In genomic region chr7:144738708-144739314, GRCh38 we compare ENCODE assay signal across 8 cellular contexts.
A peak's percentile ranks its signal among the peaks of the same experiment; 100 is the strongest.
DNase-seq lines count a peak whose midpoint lies in the region; ATAC-seq and TF ChIP-seq lines count a peak whose summit lies in the region.

No MANE protein-coding gene starts in this region.

- peak; percentile 73 for ATAC-seq in GM19438 (IDR thresholded peaks at IDR 0.05; ENCODE audit: low read depth, unreplicated experiment)
- peak; percentile 86 for ATAC-seq in HG03280 (IDR thresholded peaks at IDR 0.05; ENCODE audit: unreplicated experiment)
- peak in 2 of 3 donors; percentile 43 to 76 for ATAC-seq in natural killer cell

- H3K9me3 Mint-ChIP-seq in natural killer cell, result no peaks in the 10 kb centered on the region

- H3K4me3 Mint-ChIP-seq in natural killer cell, result no peak overlapping the region

- H3K27ac ChIP-seq in Peyer's patch, result no peak overlapping the region

- TF ChIP-seq POLR2A in Peyer's patch (IDR thresholded peaks at IDR 0.05), result no peak

- no peaks in the 10 kb centered on the region for H3K36me3 Mint-ChIP-seq in natural killer cell

- TF ChIP-seq CTCF in Peyer's patch (IDR thresholded peaks at IDR 0.05) (peak; percentile 50 to 86 (median 72)), natural killer cell (IDR thresholded peaks at IDR 0.05) (peak; percentile 77)

- no peaks in the 10 kb centered on the region for H3K27me3 ChIP-seq in Peyer's patch

- DNase-seq in SIG-M5 treated with dmso at 0.1 percent for 504 hours (lab: John Stamatoyannopoulos, UW; ENCODE audit: unreplicated experiment), result peak; percentile 9
- DNase-seq in SIG-M5 (lab: John Stamatoyannopoulos, UW), result no peak
- peak in 1 of 3 donors; percentile 66 for DNase-seq in Peyer's patch
- DNase-seq in effector CD4-positive, alpha-beta T cell, result peak; percentile 3
- DNase-seq in natural killer cell, result no peak
- DNase-seq in HuH-7.5 (ENCODE audit: low spot score), result no peak

- H3K4me3 ChIP-seq in Peyer's patch, result no peak overlapping the region

- no peaks in the 10 kb centered on the region for H3K9me3 ChIP-seq in Peyer's patch

- H3K27ac Mint-ChIP-seq in natural killer cell, result no peak overlapping the region

- H3K27me3 Mint-ChIP-seq in natural killer cell (ENCODE audit: low read depth in 2 of 2), result peaks cover 0 to 2% of the 10 kb centered on the region in 2 donors

- H3K4me1 ChIP-seq in Peyer's patch, result no peaks in the 10 kb centered on the region

- intact Hi-C loops in natural killer cell (cut with micrococcal nuclease), result no loop called here

- H3K36me3 ChIP-seq in Peyer's patch, result no peaks in the 10 kb centered on the region

- H3K4me1 Mint-ChIP-seq in natural killer cell, result peaks cover 5% of the 10 kb centered on the region in 2 donors

Comparison
In these comparisons a context has a peak if more than half of its experiments do, and no peak if none do; other contexts are left out.
1. DNase-seq: peak in SIG-M5 treated with dmso at 0.1 percent for 504 hours (single experiment) and effector CD4-positive, alpha-beta T cell (single experiment); none in SIG-M5 (single experiment), natural killer cell (single experiment) and HuH-7.5 (single experiment).
2. Peak in every context shown above with its lines, with median percentiles within 50 percentile points of each other: ATAC-seq.